In genomic region chr13:31175847-31176536, GRCh38 we compare ENCODE assay signal across 20 cellular contexts. TPM values are rescaled to one million over a fixed set of nuclear protein-coding genes. Genes with fewer than 3 reads are reported as not detected.
A peak's percentile ranks its signal among the peaks of the same experiment; 100 is the strongest.
DNase-seq lines count a peak whose midpoint lies in the region; TF ChIP-seq lines count a peak whose summit lies in the region.
"Had no signal": no experiment of that assay in that cellular context is flagged by ENCODE, and none has a peak within 500 bp of the region (broad histone marks: within the 10 kb centered on the region; RNA-seq: fewer than 3 reads in every experiment).

No MANE protein-coding gene starts in this region.

- no peaks in the 10 kb centered on the region for H3K79me2 ChIP-seq in osteoblast (ENCODE audit: insufficient read depth, low read length)

- H4K20me1 ChIP-seq in osteoblast (ENCODE audit: insufficient read depth, low read length): no peaks in the 10 kb centered on the region

- no peak overlapping the region for H3K4me2 ChIP-seq in osteoblast (ENCODE audit: insufficient read depth, low read length)
- H3K4me2 ChIP-seq: KMS-11 had no signal

- peak overlapping the region; percentile 20 for H3K27ac Mint-ChIP-seq in glutamatergic neuron (ENCODE audit: unreplicated experiment)

- H3K9me3 ChIP-seq in adipocyte (ENCODE audit: control insufficient read depth, low read length): no peaks in the 10 kb centered on the region
- no peaks in the 10 kb centered on the region for H3K9me3 ChIP-seq in osteoblast (ENCODE audit: low read depth, low read length)

- no peak for TF ChIP-seq POLR2A in NB4 (IDR thresholded peaks at IDR 0.05; ENCODE audit: extremely low read depth, insufficient read length)

- H2AFZ ChIP-seq in osteoblast (ENCODE audit: low read length): peak overlapping the region; percentile 47

- no peaks in the 10 kb centered on the region for H3K36me3 Mint-ChIP-seq in glutamatergic neuron (ENCODE audit: unreplicated experiment)

- no peak overlapping the region for H3K9ac ChIP-seq in adipocyte (ENCODE audit: low read length)
- H3K9ac ChIP-seq: KMS-11 had no signal

- peak; percentile 32 for DNase-seq in NB4 (ENCODE audit: low read depth)
- DNase-seq in adipocyte (ENCODE audit: low read depth): peak; percentile 79
- peak; percentile 29 for DNase-seq in glutamatergic neuron
- no peak for DNase-seq in osteoblast (ENCODE audit: insufficient read length, low spot score, missing footprints)
- no peak for DNase-seq in stimulated activated CD4-positive, alpha-beta T cell treated with anti-CD3 and anti-CD28 coated beads, Interleukin-2, amount 100 ng/mL, for 48 hours
- DNase-seq in GM19238 (ENCODE audit: insufficient read length, low spot score): no peak
- DNase-seq in kidney tubule cell (ENCODE audit: low spot score): no peak
- no peak for DNase-seq in activated CD8-positive, alpha-beta memory T cell treated with anti-CD3 and anti-CD28 coated beads, Interleukin-2, amount 50 U/mL, for 4 hours
- DNase-seq: ACHN, AML-193, DND-41, NCI-H1092 treated with DMSO at 0.1 percent for 48 hours, NCI-H146, NCI-H2081, NCI-H510A, NCI-H82, RPMI8226, SIG-M5 had no signal

- H3K4me1 ChIP-seq in adipocyte (ENCODE audit: control insufficient read depth, insufficient read depth, low read length) (peaks cover 35% of the 10 kb centered on the region), osteoblast (ENCODE audit: insufficient read depth, low read length) (peaks cover 15% of the 10 kb centered on the region)

- TF ChIP-seq CTCF in NB4 (IDR thresholded peaks at IDR 0.05; ENCODE audit: low read depth, low read length) (no peak), glutamatergic neuron (IDR thresholded peaks at IDR 0.05; ENCODE audit: partially characterized antibody, unreplicated experiment) (no peak), osteoblast (IDR thresholded peaks at IDR 0.05; ENCODE audit: extremely low read depth, low read depth, low read length) (peak; percentile 29)

- H3K36me3 ChIP-seq in adipocyte (ENCODE audit: control insufficient read depth, insufficient read depth, low read length, severe bottlenecking) (no peaks in the 10 kb centered on the region), osteoblast (ENCODE audit: insufficient read depth, low read length) (no peaks in the 10 kb centered on the region)

- H3K27ac ChIP-seq in osteoblast (ENCODE audit: low read depth, low read length): no peak overlapping the region
- H3K27ac ChIP-seq: C4-2B, KMS-11 had no signal

- H3K4me3 ChIP-seq in NB4 (ENCODE audit: low read depth, low read length) (no peak overlapping the region), adipocyte (ENCODE audit: low read length) (no peak overlapping the region), osteoblast (ENCODE audit: insufficient read depth, low read length) (no peak overlapping the region)

- no peaks in the 10 kb centered on the region for H3K9me3 Mint-ChIP-seq in glutamatergic neuron (ENCODE audit: unreplicated experiment)

- peaks cover 9% of the 10 kb centered on the region for H3K4me1 Mint-ChIP-seq in glutamatergic neuron (ENCODE audit: low read depth, unreplicated experiment)

- H3K27me3 Mint-ChIP-seq in glutamatergic neuron (ENCODE audit: unreplicated experiment): no peaks in the 10 kb centered on the region

- H3K4me3 Mint-ChIP-seq in glutamatergic neuron (ENCODE audit: unreplicated experiment): no peak overlapping the region

- H3K27me3 ChIP-seq in adipocyte (replicated peaks; ENCODE audit: control insufficient read depth, insufficient read depth, low read length) (no peaks in the 10 kb centered on the region), osteoblast (ENCODE audit: insufficient read depth, low read length) (no peaks in the 10 kb centered on the region)

RNA-seq across cellular contexts. Expression of gene HSPH1, which starts 14.3 kb away (rescaled TPM):
- total RNA-seq in glutamatergic neuron (ENCODE audit: unreplicated experiment) (114 TPM), osteoblast (35.5 and 43.3 TPM in 2 replicates)

RNA-seq across cellular contexts. Expression of gene B3GLCT, which starts 23.8 kb away (rescaled TPM):
- total RNA-seq in glutamatergic neuron (ENCODE audit: unreplicated experiment) (11.6 TPM), osteoblast (14.7 and 18.8 TPM in 2 replicates)

Comparison
In these comparisons a context has a peak if more than half of its experiments do, and no peak if none do; other contexts are left out.
1. DNase-seq: peak in NB4 (single experiment), adipocyte (single experiment) and glutamatergic neuron (single experiment); none in osteoblast (single experiment), stimulated activated CD4-positive, alpha-beta T cell treated with anti-CD3 and anti-CD28 coated beads, Interleukin-2, amount 100 ng/mL, for 48 hours (0 of 2), GM19238 (single experiment), kidney tubule cell (single experiment) and activated CD8-positive, alpha-beta memory T cell treated with anti-CD3 and anti-CD28 coated beads, Interleukin-2, amount 50 U/mL, for 4 hours (single experiment).